Comparison of ENCODE assay signal across 1 cellular context in the genomic region with DNA sequence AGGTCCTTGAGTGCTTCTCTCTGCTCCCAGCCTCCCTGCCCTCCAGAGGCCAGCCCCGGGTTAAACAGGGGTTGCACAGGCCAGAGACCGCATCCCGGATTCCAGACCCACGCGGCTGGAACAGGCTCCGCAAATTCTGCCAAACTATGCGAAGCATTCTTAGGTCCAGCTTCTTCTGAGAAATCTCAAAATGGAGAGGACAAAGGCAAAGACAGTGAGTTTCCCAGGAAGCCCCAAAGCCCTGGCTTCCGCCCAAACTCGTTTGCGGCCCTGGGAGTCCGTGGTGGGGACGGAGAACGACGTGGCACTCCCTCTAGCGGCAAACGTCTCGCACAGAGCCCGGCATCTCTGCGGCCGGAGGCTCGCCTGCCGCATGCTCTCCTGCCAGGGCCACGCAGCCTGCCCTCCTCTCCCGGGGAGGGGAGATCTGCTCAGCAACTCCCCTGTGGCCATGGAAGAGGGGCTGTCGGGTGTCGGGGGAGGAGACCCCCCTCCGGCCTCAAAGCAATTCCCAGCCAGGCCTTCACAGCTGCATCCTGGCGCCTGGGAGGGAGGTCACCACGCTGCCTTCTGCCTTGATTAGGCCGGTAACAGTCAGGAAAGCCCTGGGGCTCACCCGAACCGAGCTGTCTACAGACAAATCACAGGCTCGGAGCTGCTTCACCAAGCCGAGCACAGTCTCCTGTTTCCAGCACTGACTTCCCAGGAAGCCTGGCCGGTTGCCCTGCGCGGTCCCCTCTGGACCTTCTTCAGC.
A peak's percentile ranks its signal among the peaks of the same experiment; 100 is the strongest.
TF ChIP-seq lines count a peak whose summit lies in the region.

No MANE protein-coding gene starts in this region.

TF ChIP-seq in liver, 16 proteins besides CTCF, POLR2A, EP300 and RAD21 (continued from another document):
- TF ChIP-seq HNF4A (conservative IDR thresholded peaks at IDR 0.05), result no peak
- TF ChIP-seq FOXA2 (IDR thresholded peaks at IDR 0.05), result no peak
- no peak for TF ChIP-seq GABPA (IDR thresholded peaks at IDR 0.05 in 1 of 2, conservative IDR thresholded peaks at IDR 0.05 in 1 of 2)
- TF ChIP-seq, protein P1, sequence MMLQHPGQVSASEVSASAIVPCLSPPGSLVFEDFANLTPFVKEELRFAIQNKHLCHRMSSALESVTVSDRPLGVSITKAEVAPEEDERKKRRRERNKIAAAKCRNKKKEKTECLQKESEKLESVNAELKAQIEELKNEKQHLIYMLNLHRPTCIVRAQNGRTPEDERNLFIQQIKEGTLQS (IDR thresholded peaks at IDR 0.05), result no peak
- TF ChIP-seq RXRA (IDR thresholded peaks at IDR 0.05), result peak in 1 of 2 donors; percentile 48
- no peak for TF ChIP-seq HNF4G (IDR thresholded peaks at IDR 0.05)
